ENCODE assay signal across 8 cellular contexts in the genomic region with DNA sequence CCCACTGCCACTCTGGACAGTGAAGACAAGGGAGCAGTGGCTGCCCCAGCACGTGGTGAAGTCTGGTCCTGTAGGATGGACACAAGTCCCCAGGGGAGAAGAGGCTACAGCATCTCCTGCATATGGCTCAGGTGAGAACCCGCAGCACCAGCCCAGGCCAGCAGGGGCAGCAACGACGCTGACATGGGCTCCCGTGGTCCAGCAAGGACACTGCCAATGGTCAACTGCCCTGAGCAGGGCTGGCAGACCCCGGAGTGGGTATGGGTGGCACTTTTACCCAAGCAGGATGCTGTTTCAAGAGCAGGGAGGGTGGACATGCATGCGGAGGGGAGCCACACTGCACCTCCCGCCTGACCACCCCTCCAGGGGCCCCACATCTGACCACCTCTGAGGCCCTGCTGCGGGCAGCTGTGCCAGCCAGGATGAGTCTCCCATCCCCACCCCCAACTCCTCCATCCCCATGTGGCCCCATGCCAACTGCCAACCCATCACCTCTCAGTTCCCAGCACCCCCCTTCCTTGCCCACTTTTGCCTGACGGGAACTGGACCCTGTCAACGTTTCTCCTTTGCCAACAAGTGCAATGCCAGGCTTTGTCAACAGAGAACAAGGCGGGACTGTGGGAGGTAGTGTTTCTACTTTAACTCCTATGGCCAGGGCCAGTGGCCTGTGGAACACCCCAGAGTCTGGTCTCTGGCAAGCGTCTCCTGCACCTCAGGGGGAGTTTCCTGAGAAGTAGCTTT. TPM values are rescaled to one million over a fixed set of nuclear protein-coding genes. Genes with fewer than 3 reads are reported as not detected.
A peak's percentile ranks its signal among the peaks of the same experiment; 100 is the strongest.
DNase-seq lines count a peak whose midpoint lies in the region; ATAC-seq, FAIRE-seq and TF ChIP-seq lines count a peak whose summit lies in the region.

No MANE protein-coding gene starts in this region.

- H3K4me1 ChIP-seq in KMS-11 (ENCODE audit: low read depth, poor library complexity, severe bottlenecking) (no peaks in the 10 kb centered on the region), keratinocyte (ENCODE audit: control insufficient read depth, extremely low read depth, insufficient read depth, low read length) (no peaks in the 10 kb centered on the region)

- H3K79me2 ChIP-seq in KMS-11 (ENCODE audit: insufficient read depth, low read depth): no peaks in the 10 kb centered on the region
- no peaks in the 10 kb centered on the region for H3K79me2 ChIP-seq in keratinocyte (ENCODE audit: control insufficient read depth, insufficient read depth, low read length)

- no peaks in the 10 kb centered on the region for H3K9me1 ChIP-seq in keratinocyte (ENCODE audit: control insufficient read depth, extremely low read depth, insufficient read depth, low read length)

- no peak for ATAC-seq in GM21447 (IDR thresholded peaks at IDR 0.05; ENCODE audit: unreplicated experiment)

- H3K27me3 ChIP-seq in KMS-11 (ENCODE audit: insufficient read depth, low read depth): peaks cover 64% of the 10 kb centered on the region
- H3K27me3 ChIP-seq in keratinocyte (ENCODE audit: control insufficient read depth, extremely low read depth, insufficient read depth, low read length): peaks cover 10% of the 10 kb centered on the region

- no peak overlapping the region for H3K4me2 ChIP-seq in KMS-11
- no peak overlapping the region for H3K4me2 ChIP-seq in keratinocyte (ENCODE audit: control insufficient read depth, extremely low read depth, insufficient read depth, low read depth, low read length)

- no peaks in the 10 kb centered on the region for H3K9me3 ChIP-seq in keratinocyte (ENCODE audit: control insufficient read depth, low read depth, low read length)

- H3K36me3 ChIP-seq in KMS-11 (ENCODE audit: insufficient read depth) (no peaks in the 10 kb centered on the region), keratinocyte (ENCODE audit: control insufficient read depth in 2 of 2, extremely low read depth in 1 of 2, insufficient read depth in 2 of 2, low read length in 2 of 2) (no peaks in the 10 kb centered on the region)

- H3K9ac ChIP-seq in KMS-11 (no peak overlapping the region), keratinocyte (ENCODE audit: control insufficient read depth, extremely low read depth, insufficient read depth, low read length) (no peak overlapping the region)

- no peak overlapping the region for H2AFZ ChIP-seq in KMS-11 (ENCODE audit: low read depth)
- no peak overlapping the region for H2AFZ ChIP-seq in keratinocyte (ENCODE audit: control insufficient read depth, low read length)

- H3K4me3 ChIP-seq in KMS-11 (IDR thresholded peaks at IDR 0.05; ENCODE audit: insufficient read depth, low read depth, low read length) (no peak overlapping the region), keratinocyte (ENCODE audit: control insufficient read depth in 2 of 3, extremely low read depth in 1 of 3, insufficient read depth in 2 of 3, low read depth in 1 of 3, low read length in 3 of 3) (no peak overlapping the region)

- peak; percentile 29; the same call in 1 of the 2 replicates for TF ChIP-seq CTCF in KMS-11 (conservative IDR thresholded peaks at IDR 0.05; ENCODE audit: low read depth, low read length)
- TF ChIP-seq CTCF in keratinocyte (optimal IDR thresholded peaks at IDR 0.05 in 1 of 3, IDR thresholded peaks at IDR 0.05 in 1 of 3, conservative IDR thresholded peaks at IDR 0.05 in 1 of 3; ENCODE audit: extremely low read depth in 1 of 3, insufficient read depth in 2 of 3, low read length in 3 of 3): peak; percentile 61 to 80 (median 75)

- dilution Hi-C loops in keratinocyte (cut with MboI; ENCODE audit: extremely low pct_ligation_motif_present, low sequenced_read_pairs): no loop called here

- H4K20me1 ChIP-seq in KMS-11 (ENCODE audit: insufficient read depth): no peaks in the 10 kb centered on the region
- no peaks in the 10 kb centered on the region for H4K20me1 ChIP-seq in keratinocyte (ENCODE audit: control insufficient read depth, extremely low read depth, insufficient read depth, low read length)

- peak; percentile 49 for DNase-seq in Daoy (ENCODE audit: low read depth)
- peak; percentile 60 for DNase-seq in astrocyte of the hippocampus (ENCODE audit: low read depth, low spot score)
- DNase-seq in keratinocyte (ENCODE audit: low read depth, low spot score): no peak
- DNase-seq in urothelium cell line (ENCODE audit: low spot score): peak; percentile 58
- DNase-seq in putamen (ENCODE audit: low spot score): no peak
- DNase-seq in Ammon's horn (ENCODE audit: low spot score): no peak

- FAIRE-seq in keratinocyte (lab: Jason Lieb, UNC): no peak
- FAIRE-seq in urothelium cell line (lab: Jason Lieb, UNC): no peak

- H3K27ac ChIP-seq in KMS-11 (no peak overlapping the region), keratinocyte (ENCODE audit: control insufficient read depth, insufficient read depth, low read length) (no peak overlapping the region)

RNA-seq across cellular contexts. Expression of a gene that starts 8.6 kb away (rescaled TPM):
- total RNA-seq in Daoy (2014; rRNA removed; shearing (Covaris generic)): 15.1 and 30.5 TPM in 2 replicates
- 2.1 to 3.9 TPM (median 3.7 TPM) in 3 replicates for polyA plus RNA-seq in keratinocyte
- 1.3 TPM for polyA plus RNA-seq in keratinocyte (2011; ENCODE audit: low read depth)
- 1.6 and 2.2 TPM in 2 replicates for polyA plus RNA-seq in keratinocyte (2011; cell fraction: cytosol; rRNA removed)
- polyA plus RNA-seq in keratinocyte (2011; cell fraction: nucleus; rRNA removed): 7.3 and 8.8 TPM in 2 replicates
- 2.3 and 4.0 TPM in 2 replicates for polyA plus RNA-seq in keratinocyte (2012; ENCODE audit: low replicate concordance)
- polyA minus RNA-seq in keratinocyte: 5.3 to 6.3 TPM (median 5.9 TPM) in 3 replicates
- polyA minus RNA-seq in keratinocyte (2011; cell fraction: cytosol; rRNA and poly(A)+ RNA removed): 2.3 TPM
- polyA minus RNA-seq in keratinocyte (2011; cell fraction: nucleus; rRNA and poly(A)+ RNA removed): 4.7 and 7.0 TPM in 2 replicates

RNA-seq across cellular contexts. Expression of a gene that starts 8.8 kb away (rescaled TPM):
- total RNA-seq in Daoy (2014; rRNA removed; shearing (Covaris generic)): 140 and 195 TPM in 2 replicates
- polyA plus RNA-seq in keratinocyte: 242 to 297 TPM (median 254 TPM) in 3 replicates
- 34.5 TPM for polyA plus RNA-seq in keratinocyte (2011; ENCODE audit: low read depth)
- 255 and 328 TPM in 2 replicates for polyA plus RNA-seq in keratinocyte (2011; cell fraction: cytosol; rRNA removed)
- 371 and 414 TPM in 2 replicates for polyA plus RNA-seq in keratinocyte (2011; cell fraction: nucleus; rRNA removed)
- polyA plus RNA-seq in keratinocyte (2012; ENCODE audit: low replicate concordance): 127 and 149 TPM in 2 replicates
- polyA minus RNA-seq in keratinocyte: 101 to 343 TPM (median 322 TPM) in 3 replicates
- polyA minus RNA-seq in keratinocyte (2011; cell fraction: cytosol; rRNA and poly(A)+ RNA removed): 71.6 TPM
- 35.3 and 96.4 TPM in 2 replicates for polyA minus RNA-seq in keratinocyte (2011; cell fraction: nucleus; rRNA and poly(A)+ RNA removed)

RNA-seq across cellular contexts. Expression of a gene that starts 29.6 kb away (rescaled TPM):
- 33.4 and 36.3 TPM in 2 replicates for total RNA-seq in Daoy (2014; rRNA removed; shearing (Covaris generic))
- polyA plus RNA-seq in keratinocyte: 13.8 to 17.6 TPM (median 17.0 TPM) in 3 replicates
- polyA plus RNA-seq in keratinocyte (2011; ENCODE audit: low read depth): 3.0 TPM
- polyA plus RNA-seq in keratinocyte (2011; cell fraction: cytosol; rRNA removed): 9.6 and 17.7 TPM in 2 replicates
- polyA plus RNA-seq in keratinocyte (2011; cell fraction: nucleus; rRNA removed): 10.6 and 14.8 TPM in 2 replicates
- polyA plus RNA-seq in keratinocyte (2012; ENCODE audit: low replicate concordance): 7.6 and 16.4 TPM in 2 replicates
- polyA minus RNA-seq in keratinocyte: 7.5 to 12.8 TPM (median 8.0 TPM) in 3 replicates
- polyA minus RNA-seq in keratinocyte (2011; cell fraction: cytosol; rRNA and poly(A)+ RNA removed): 25.1 TPM
- 6.6 and 7.2 TPM in 2 replicates for polyA minus RNA-seq in keratinocyte (2011; cell fraction: nucleus; rRNA and poly(A)+ RNA removed)

Comparison
In these comparisons a context has a peak if more than half of its experiments do, and no peak if none do; other contexts are left out.
1. DNase-seq: peak in Daoy (single experiment), astrocyte of the hippocampus (single experiment) and urothelium cell line (single experiment); none in keratinocyte (single experiment), putamen (single experiment) and Ammon's horn (single experiment).